8 cellular contexts compared by ENCODE assay signal in genomic region chr2:119678021-119678656, GRCh38. TPM values are rescaled to one million over a fixed set of nuclear protein-coding genes. Genes with fewer than 3 reads are reported as not detected.
A peak's percentile ranks its signal among the peaks of the same experiment; 100 is the strongest.
DNase-seq lines count a peak whose midpoint lies in the region; ATAC-seq and TF ChIP-seq lines count a peak whose summit lies in the region.

No MANE protein-coding gene starts in this region.

- CTCF ChIA-PET in CD4-positive, alpha-beta T cell (lab: Charles Lee) = interaction anchor here (0.6 to 1.3 kb wide), 4 partner anchors 25 to 553 kb away, joined by 3 read pairs; no protein-coding TSS in a partner anchor
- CTCF ChIA-PET in activated CD4-positive, alpha-beta memory T cell treated with anti-CD3 and anti-CD28 coated beads for 36 hours (lab: Charles Lee) = interaction anchor here (0.5 to 2.0 kb wide), 11 partner anchors 13 to 635 kb away, joined by 3 to 11 read pairs (median 4); no protein-coding TSS in a partner anchor

- TF ChIP-seq CTCF in CD4-positive, alpha-beta T cell (IDR thresholded peaks at IDR 0.05) = no peak
- TF ChIP-seq CTCF in right atrium auricular region (IDR thresholded peaks at IDR 0.05) = no peak

- peak; percentile 37 for ATAC-seq in CD4-positive, alpha-beta T cell (ENCODE audit: poor library complexity)
- ATAC-seq in left lobe of liver = peak; percentile 63
- no peak for ATAC-seq in HG03280 (IDR thresholded peaks at IDR 0.05; ENCODE audit: unreplicated experiment)
- ATAC-seq in GM21515 (IDR thresholded peaks at IDR 0.05; ENCODE audit: unreplicated experiment) = no peak

- H3K4me3 ChIP-seq in right atrium auricular region = no peak overlapping the region

- H3K27ac Mint-ChIP-seq in CD4-positive, alpha-beta T cell = peak overlapping the region; percentile 91
- H3K27ac Mint-ChIP-seq in activated CD4-positive, alpha-beta memory T cell treated with anti-CD3 and anti-CD28 coated beads for 36 hours = peak overlapping the region; percentile 38

- POLR2A ChIA-PET in CD4-positive, alpha-beta T cell (lab: Charles Lee) = interaction anchor here (1.0 to 2.6 kb wide), 24 partner anchors 8 to 1863 kb away, joined by 3 to 40 read pairs (median 4); partner anchors contain the start of genes C2orf76, DBI, DDX18 and EPB41L5
- POLR2A ChIA-PET in activated CD4-positive, alpha-beta memory T cell treated with anti-CD3 and anti-CD28 coated beads for 36 hours (lab: Charles Lee) = interaction anchor here (0.7 to 1.0 kb wide), 2 partner anchors 335 to 498 kb away, joined by 3 read pairs; partner anchors contain the start of gene EPB41L5

- H3K36me3 Mint-ChIP-seq in CD4-positive, alpha-beta T cell (ENCODE audit: low read depth) = peaks cover 44% of the 10 kb centered on the region
- peaks cover 4% of the 10 kb centered on the region for H3K36me3 Mint-ChIP-seq in activated CD4-positive, alpha-beta memory T cell treated with anti-CD3 and anti-CD28 coated beads for 36 hours

- no peaks in the 10 kb centered on the region for H3K9me3 Mint-ChIP-seq in CD4-positive, alpha-beta T cell
- H3K9me3 Mint-ChIP-seq in activated CD4-positive, alpha-beta memory T cell treated with anti-CD3 and anti-CD28 coated beads for 36 hours = no peaks in the 10 kb centered on the region

- H3K9me3 ChIP-seq in CD4-positive, alpha-beta T cell (ENCODE audit: control insufficient read depth, low read length) = no peaks in the 10 kb centered on the region
- H3K9me3 ChIP-seq in right atrium auricular region = no peaks in the 10 kb centered on the region

- no peaks in the 10 kb centered on the region for H3K27me3 ChIP-seq in CD4-positive, alpha-beta T cell (ENCODE audit: control insufficient read depth, insufficient read depth, low read length)
- H3K27me3 ChIP-seq in right atrium auricular region = no peaks in the 10 kb centered on the region

- H3K36me3 ChIP-seq in right atrium auricular region = peaks cover 11% of the 10 kb centered on the region

- DNase-seq in CD4-positive, alpha-beta T cell = peak in 7 of 10 experiments; percentile 11 to 45 (median 22)
- DNase-seq in NCI-H187 treated with DMSO at 0.1 percent for 48 hours (lab: John Stamatoyannopoulos, UW) = peak; percentile 4
- peak; percentile 29 for DNase-seq in activated CD4-positive, alpha-beta memory T cell treated with anti-CD3 and anti-CD28 coated beads for 36 hours
- peak; percentile 68 for DNase-seq in left lobe of liver (ENCODE audit: low spot score)
- DNase-seq in right atrium auricular region (ENCODE audit: low spot score) = no peak
- no peak for DNase-seq in stimulated activated CD4-positive, alpha-beta T cell treated with anti-CD3 and anti-CD28 coated beads, Interleukin-1b, Interleukin-23, amount 100 ng/mL, for 48 hours

- H3K27me3 Mint-ChIP-seq in CD4-positive, alpha-beta T cell = no peaks in the 10 kb centered on the region
- no peaks in the 10 kb centered on the region for H3K27me3 Mint-ChIP-seq in activated CD4-positive, alpha-beta memory T cell treated with anti-CD3 and anti-CD28 coated beads for 36 hours

- H3K27ac ChIP-seq in CD4-positive, alpha-beta T cell (ENCODE audit: low read depth, low read length) = peak overlapping the region; percentile 40
- H3K27ac ChIP-seq in right atrium auricular region = no peak overlapping the region

- H3K4me1 Mint-ChIP-seq in CD4-positive, alpha-beta T cell (ENCODE audit: low read depth) = peaks cover 46% of the 10 kb centered on the region
- peaks cover 26% of the 10 kb centered on the region for H3K4me1 Mint-ChIP-seq in activated CD4-positive, alpha-beta memory T cell treated with anti-CD3 and anti-CD28 coated beads for 36 hours (ENCODE audit: low read depth)

- H3K4me1 ChIP-seq in right atrium auricular region = peaks cover 0 to 9% of the 10 kb centered on the region in 2 donors

- H3K4me3 Mint-ChIP-seq in CD4-positive, alpha-beta T cell = peak overlapping the region; percentile 82
- peak overlapping the region; percentile 86 for H3K4me3 Mint-ChIP-seq in activated CD4-positive, alpha-beta memory T cell treated with anti-CD3 and anti-CD28 coated beads for 36 hours

- intact Hi-C loops in CD4-positive, alpha-beta T cell (cut with DNase I, micrococcal nuclease) = loop anchor here (2.0 to 10.0 kb wide), 5 partner anchors 81 to 1863 kb away; partner anchors contain the start of genes DDX18 (in 2 of the 2), C2orf76 (in 1 of the 2), CCDC93 (in 1 of the 2) and DBI (in 1 of the 2)
- intact Hi-C loops in activated CD4-positive, alpha-beta memory T cell treated with anti-CD3 and anti-CD28 coated beads for 36 hours (cut with micrococcal nuclease) = no loop called here

RNA-seq across cellular contexts. Expression of gene TMEM177, which starts 0.9 kb away (rescaled TPM):
- total RNA-seq in CD4-positive, alpha-beta T cell = 1 to 10 TPM; 3.6 to 4.0 TPM
- total RNA-seq in activated CD4-positive, alpha-beta memory T cell treated with anti-CD3 and anti-CD28 coated beads for 36 hours = 10 to 100 TPM; 13.5 to 14.9 TPM
- 18.4 TPM for total RNA-seq in left lobe of liver
- 1 to 10 TPM; 6.4 to 8.1 TPM for total RNA-seq in right atrium auricular region

Comparison
In these comparisons a context has a peak if more than half of its experiments do, and no peak if none do; other contexts are left out.
1. ATAC-seq: peak in CD4-positive, alpha-beta T cell (single experiment) and left lobe of liver (single experiment); none in HG03280 (single experiment) and GM21515 (single experiment).
2. DNase-seq: peak in CD4-positive, alpha-beta T cell (7 of 10), NCI-H187 treated with DMSO at 0.1 percent for 48 hours (single experiment), activated CD4-positive, alpha-beta memory T cell treated with anti-CD3 and anti-CD28 coated beads for 36 hours (single experiment) and left lobe of liver (single experiment); none in right atrium auricular region (single experiment) and stimulated activated CD4-positive, alpha-beta T cell treated with anti-CD3 and anti-CD28 coated beads, Interleukin-1b, Interleukin-23, amount 100 ng/mL, for 48 hours (single experiment).